ENCODE assay signal across 31 cellular contexts in the genomic region with DNA sequence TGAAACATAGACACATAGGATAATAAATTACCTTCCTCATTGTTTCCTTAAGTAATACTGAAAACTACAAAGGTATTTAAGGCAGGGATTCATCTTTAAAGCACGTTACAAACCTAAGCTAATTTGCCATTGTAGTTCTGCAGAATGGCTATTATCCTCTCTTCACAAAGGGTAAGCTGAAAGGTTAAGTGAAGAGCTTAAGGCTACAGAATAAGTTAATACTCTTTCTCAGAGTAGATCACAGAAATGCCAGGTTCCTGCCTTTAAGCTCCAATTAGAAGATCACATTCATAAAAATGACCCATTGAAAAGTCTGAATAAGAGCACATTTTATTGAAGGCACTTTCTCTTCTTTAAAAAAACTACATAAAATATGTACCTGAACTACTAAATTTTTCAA. TPM values are rescaled to one million over a fixed set of nuclear protein-coding genes. Genes with fewer than 3 reads are reported as not detected.
"Had no signal": no experiment of that assay in that cellular context is flagged by ENCODE, and none has a peak within 500 bp of the region (broad histone marks: within the 10 kb centered on the region; RNA-seq: fewer than 3 reads in every experiment).

No MANE protein-coding gene starts in this region.

- H3K4me1 ChIP-seq: ascending aorta, breast epithelium, colonic mucosa, esophagus muscularis mucosa, gastroesophageal sphincter had no signal

- H3K4me1 Mint-ChIP-seq: activated CD4-positive, alpha-beta T cell treated with anti-CD3 and anti-CD28 coated beads for 36 hours; activated CD4-positive, alpha-beta T cell treated with anti-CD3 and anti-CD28 coated beads, Interleukin-2, amount 10 ng/mL, durations not matched to agents 24 days and 14 days; activated CD8-positive, alpha-beta memory T cell treated with anti-CD3 and anti-CD28 coated beads, Interleukin-2, amount 10 ng/mL, durations not matched to agents 7 days and 5 days; activated naive CD4-positive, alpha-beta T cell treated with anti-CD3 and anti-CD28 coated beads, Interleukin-2, amount 50 U/mL, for 24 hours; activated naive CD8-positive, alpha-beta T cell treated with anti-CD3 and anti-CD28 coated beads, Interleukin-2, amount 10 ng/mL, durations not matched to agents 7 days and 5 days; brain had no signal

- H3K4me3 Mint-ChIP-seq: activated CD4-positive, alpha-beta memory T cell treated with anti-CD3 and anti-CD28 coated beads for 36 hours; activated CD4-positive, alpha-beta T cell treated with anti-CD3 and anti-CD28 coated beads for 36 hours; activated CD4-positive, alpha-beta T cell treated with anti-CD3 and anti-CD28 coated beads, Interleukin-2, amount 10 ng/mL, durations not matched to agents 24 days and 14 days; activated CD8-positive, alpha-beta memory T cell treated with anti-CD3 and anti-CD28 coated beads, Interleukin-2, amount 10 ng/mL, durations not matched to agents 7 days and 5 days; activated CD8-positive, alpha-beta T cell treated with anti-CD3 and anti-CD28 coated beads, Interleukin-2, amount 10 ng/mL, durations not matched to agents 7 days and 5 days; activated naive CD4-positive, alpha-beta T cell treated with anti-CD3 and anti-CD28 coated beads for 36 hours; activated naive CD4-positive, alpha-beta T cell treated with anti-CD3 and anti-CD28 coated beads, Interleukin-2, amount 50 U/mL, for 24 hours; activated naive CD8-positive, alpha-beta T cell treated with anti-CD3 and anti-CD28 coated beads, Interleukin-2, amount 10 ng/mL, durations not matched to agents 7 days and 5 days; activated T-helper 1 cell treated with anti-CD3 and anti-CD28 coated beads, Interleukin-12 subunit alpha, Interleukin-12 subunit beta, Interleukin-2, Interleukin-4 antibody, amounts not matched to agents 30 ng/mL and 10 ng/mL and 1 ng/mL, durations not matched to agents 14 hours and 24 hours and 36 hours; effector memory CD8-positive, alpha-beta T cell had no signal

- H3K27ac Mint-ChIP-seq: activated CD4-positive, alpha-beta memory T cell treated with anti-CD3 and anti-CD28 coated beads for 36 hours; activated CD4-positive, alpha-beta T cell treated with anti-CD3 and anti-CD28 coated beads for 36 hours; activated CD4-positive, alpha-beta T cell treated with anti-CD3 and anti-CD28 coated beads, Interleukin-2, amount 10 ng/mL, durations not matched to agents 24 days and 14 days; activated CD8-positive, alpha-beta memory T cell treated with anti-CD3 and anti-CD28 coated beads, Interleukin-2, amount 10 ng/mL, durations not matched to agents 7 days and 5 days; activated CD8-positive, alpha-beta T cell treated with anti-CD3 and anti-CD28 coated beads, Interleukin-2, amount 10 ng/mL, durations not matched to agents 7 days and 5 days; activated naive CD4-positive, alpha-beta T cell treated with anti-CD3 and anti-CD28 coated beads for 36 hours; activated naive CD4-positive, alpha-beta T cell treated with anti-CD3 and anti-CD28 coated beads, Interleukin-2, amount 50 U/mL, for 24 hours; activated naive CD8-positive, alpha-beta T cell treated with anti-CD3 and anti-CD28 coated beads, Interleukin-2, amount 10 ng/mL, durations not matched to agents 7 days and 5 days; activated T-helper 1 cell treated with anti-CD3 and anti-CD28 coated beads, Interleukin-12 subunit alpha, Interleukin-12 subunit beta, Interleukin-2, Interleukin-4 antibody, amounts not matched to agents 30 ng/mL and 10 ng/mL and 1 ng/mL, durations not matched to agents 14 hours and 24 hours and 36 hours; activated T-helper 2 cell treated with anti-CD3 and anti-CD28 coated beads, Interferon-gamma antibody, Interleukin-2, Interleukin-4, amounts not matched to agents 10 μg/mL and 5 μg/mL and 100 μg/mL, durations not matched to agents 14 hours and 24 hours and 36 hours; brain; effector memory CD8-positive, alpha-beta T cell had no signal

- H3K27me3 Mint-ChIP-seq: activated naive CD8-positive, alpha-beta T cell treated with anti-CD3 and anti-CD28 coated beads, Interleukin-2, amount 10 ng/mL, durations not matched to agents 7 days and 5 days; brain had no signal

- H3K27ac ChIP-seq: ascending aorta, breast epithelium, cardiac muscle cell, colonic mucosa, esophagus muscularis mucosa, gastroesophageal sphincter had no signal

- H3K9me3 ChIP-seq: ascending aorta, breast epithelium, colonic mucosa, esophagus muscularis mucosa, gastroesophageal sphincter had no signal

- ATAC-seq: activated CD4-positive, alpha-beta T cell treated with anti-CD3 and anti-CD28 coated beads for 36 hours; activated CD8-positive, alpha-beta memory T cell treated with anti-CD3 and anti-CD28 coated beads, Interleukin-2, amount 10 ng/mL, durations not matched to agents 7 days and 5 days; activated CD8-positive, alpha-beta T cell treated with anti-CD3 and anti-CD28 coated beads, Interleukin-2, amount 10 ng/mL, durations not matched to agents 7 days and 5 days; effector memory CD8-positive, alpha-beta T cell; gastroesophageal sphincter had no signal

- DNase-seq: activated CD4-positive, alpha-beta memory T cell treated with anti-CD3 and anti-CD28 coated beads for 36 hours; activated CD4-positive, alpha-beta T cell treated with anti-CD3 and anti-CD28 coated beads for 36 hours; activated CD4-positive, alpha-beta T cell treated with anti-CD3 and anti-CD28 coated beads, Interleukin-2, amount 10 ng/mL, durations not matched to agents 24 days and 14 days; activated CD4-positive, CD25-positive, alpha-beta regulatory T cell; activated CD4-positive, CD25-positive, alpha-beta regulatory T cell treated with anti-CD3 and anti-CD28 coated beads, Interleukin-2, amount 50 U/mL, for 72 hours; activated CD8-positive, alpha-beta memory T cell treated with anti-CD3 and anti-CD28 coated beads, Interleukin-2, amount 10 ng/mL, durations not matched to agents 7 days and 5 days; activated CD8-positive, alpha-beta memory T cell treated with anti-CD3 and anti-CD28 coated beads, Interleukin-2, amount 50 U/mL, for 4 hours; activated CD8-positive, alpha-beta T cell treated with anti-CD3 and anti-CD28 coated beads, Interleukin-2, amount 10 ng/mL, durations not matched to agents 7 days and 5 days; activated effector memory CD4-positive, alpha-beta T cell treated with anti-CD3 and anti-CD28 coated beads, Interleukin-2, amount 50 U/mL, for 16 hours; activated naive CD4-positive, alpha-beta T cell treated with anti-CD3 and anti-CD28 coated beads for 36 hours; activated naive CD8-positive, alpha-beta T cell treated with anti-CD3 and anti-CD28 coated beads, Interleukin-2, amount 10 ng/mL, durations not matched to agents 7 days and 5 days; activated T-cell treated with anti-CD3 and anti-CD28 coated beads, Interleukin-2, amount 50 U/mL, for 1 hour; activated T-cell treated with anti-CD3 and anti-CD28 coated beads, Interleukin-2, amount 50 U/mL, for 48 hours; central memory CD4-positive, alpha-beta T cell; cerebellar nuclear complex; colonic mucosa; effector CD4-positive, alpha-beta T cell; effector memory CD8-positive, alpha-beta T cell; erythroblast; foreskin melanocyte; T-helper 2 cell had no signal

- H3K36me3 ChIP-seq: ascending aorta, breast epithelium, cardiac muscle cell, colonic mucosa, esophagus muscularis mucosa, gastroesophageal sphincter had no signal

- H3K27me3 ChIP-seq: ascending aorta, breast epithelium, cardiac muscle cell, colonic mucosa, esophagus muscularis mucosa, gastroesophageal sphincter had no signal

- H3K4me3 ChIP-seq: ascending aorta, breast epithelium, cardiac muscle cell, colonic mucosa, esophagus muscularis mucosa, gastroesophageal sphincter had no signal

- H3K9me3 Mint-ChIP-seq: activated CD4-positive, alpha-beta memory T cell treated with anti-CD3 and anti-CD28 coated beads for 36 hours; activated CD4-positive, alpha-beta T cell treated with anti-CD3 and anti-CD28 coated beads, Interleukin-2, amount 10 ng/mL, durations not matched to agents 24 days and 14 days; activated naive CD4-positive, alpha-beta T cell treated with anti-CD3 and anti-CD28 coated beads for 36 hours; activated naive CD4-positive, alpha-beta T cell treated with anti-CD3 and anti-CD28 coated beads, Interleukin-2, amount 50 U/mL, for 24 hours; activated naive CD8-positive, alpha-beta T cell treated with anti-CD3 and anti-CD28 coated beads, Interleukin-2, amount 10 ng/mL, durations not matched to agents 7 days and 5 days; activated T-helper 1 cell treated with anti-CD3 and anti-CD28 coated beads, Interleukin-12 subunit alpha, Interleukin-12 subunit beta, Interleukin-2, Interleukin-4 antibody, amounts not matched to agents 30 ng/mL and 10 ng/mL and 1 ng/mL, durations not matched to agents 14 hours and 24 hours and 36 hours; activated T-helper 2 cell treated with anti-CD3 and anti-CD28 coated beads, Interferon-gamma antibody, Interleukin-2, Interleukin-4, amounts not matched to agents 10 μg/mL and 5 μg/mL and 100 μg/mL, durations not matched to agents 14 hours and 24 hours and 36 hours; effector memory CD8-positive, alpha-beta T cell had no signal

- H3K36me3 Mint-ChIP-seq: activated CD4-positive, alpha-beta memory T cell treated with anti-CD3 and anti-CD28 coated beads for 36 hours; activated CD8-positive, alpha-beta memory T cell treated with anti-CD3 and anti-CD28 coated beads, Interleukin-2, amount 10 ng/mL, durations not matched to agents 7 days and 5 days; activated naive CD4-positive, alpha-beta T cell treated with anti-CD3 and anti-CD28 coated beads, Interleukin-2, amount 50 U/mL, for 24 hours; activated naive CD8-positive, alpha-beta T cell treated with anti-CD3 and anti-CD28 coated beads, Interleukin-2, amount 10 ng/mL, durations not matched to agents 7 days and 5 days; brain had no signal

RNA-seq across cellular contexts. Expression of gene PRDM5, which starts 42.1 kb away (rescaled TPM):
- total RNA-seq: activated CD4-positive, alpha-beta T cell treated with anti-CD3 and anti-CD28 coated beads, Interleukin-2, amount 10 ng/mL, durations not matched to agents 24 days and 14 days; activated T-helper 1 cell treated with anti-CD3 and anti-CD28 coated beads, Interleukin-12 subunit alpha, Interleukin-12 subunit beta, Interleukin-2, Interleukin-4 antibody, amounts not matched to agents 30 ng/mL and 10 ng/mL and 1 ng/mL, durations not matched to agents 14 hours and 24 hours and 36 hours; activated T-helper 2 cell treated with anti-CD3 and anti-CD28 coated beads, Interferon-gamma antibody, Interleukin-2, Interleukin-4, amounts not matched to agents 10 μg/mL and 5 μg/mL and 100 μg/mL, durations not matched to agents 14 hours and 24 hours and 36 hours; T-helper 1 cell treated with Interleukin-12 subunit alpha and Interleukin-12 subunit beta and Interleukin-4 antibody, amounts not matched to agents 30 ng/mL and 1 ng/mL, for 36 hours had no signal
